Comparison of ENCODE assay signal across 1 cellular context in the genomic region with DNA sequence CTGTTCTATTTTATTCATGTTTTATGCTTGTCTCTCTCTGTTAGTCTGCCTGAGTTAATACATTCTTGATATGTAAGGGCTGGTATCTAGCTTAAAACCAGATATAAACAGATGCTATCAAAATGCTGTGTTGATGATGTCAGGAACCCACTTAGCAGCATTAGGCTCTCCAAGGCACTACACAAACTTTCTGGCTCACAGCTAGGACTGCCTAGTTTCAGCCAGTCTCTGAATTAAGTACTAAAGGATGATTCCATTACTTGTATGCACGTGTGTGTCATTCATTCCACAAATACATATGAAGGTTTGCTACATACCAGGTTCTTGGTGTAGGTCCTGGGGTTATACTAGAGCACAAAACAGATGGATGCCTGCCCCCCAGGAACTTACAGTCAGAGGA.
A peak's percentile ranks its signal among the peaks of the same experiment; 100 is the strongest.
TF ChIP-seq lines count a peak whose summit lies in the region.

No MANE protein-coding gene starts in this region.

TF ChIP-seq in IMR-90, 13 proteins besides CTCF, POLR2A, EP300 and RAD21:
- TF ChIP-seq NFE2L2 (IDR thresholded peaks at IDR 0.05; ENCODE audit: low read depth, low read length), result no peak
- peak; percentile 49; the same call in 1 of the 2 replicates for TF ChIP-seq BHLHE40 (IDR thresholded peaks at IDR 0.05; ENCODE audit: low read depth, low read length)
